ENCODE assay signal across 8 cellular contexts in the genomic region with DNA sequence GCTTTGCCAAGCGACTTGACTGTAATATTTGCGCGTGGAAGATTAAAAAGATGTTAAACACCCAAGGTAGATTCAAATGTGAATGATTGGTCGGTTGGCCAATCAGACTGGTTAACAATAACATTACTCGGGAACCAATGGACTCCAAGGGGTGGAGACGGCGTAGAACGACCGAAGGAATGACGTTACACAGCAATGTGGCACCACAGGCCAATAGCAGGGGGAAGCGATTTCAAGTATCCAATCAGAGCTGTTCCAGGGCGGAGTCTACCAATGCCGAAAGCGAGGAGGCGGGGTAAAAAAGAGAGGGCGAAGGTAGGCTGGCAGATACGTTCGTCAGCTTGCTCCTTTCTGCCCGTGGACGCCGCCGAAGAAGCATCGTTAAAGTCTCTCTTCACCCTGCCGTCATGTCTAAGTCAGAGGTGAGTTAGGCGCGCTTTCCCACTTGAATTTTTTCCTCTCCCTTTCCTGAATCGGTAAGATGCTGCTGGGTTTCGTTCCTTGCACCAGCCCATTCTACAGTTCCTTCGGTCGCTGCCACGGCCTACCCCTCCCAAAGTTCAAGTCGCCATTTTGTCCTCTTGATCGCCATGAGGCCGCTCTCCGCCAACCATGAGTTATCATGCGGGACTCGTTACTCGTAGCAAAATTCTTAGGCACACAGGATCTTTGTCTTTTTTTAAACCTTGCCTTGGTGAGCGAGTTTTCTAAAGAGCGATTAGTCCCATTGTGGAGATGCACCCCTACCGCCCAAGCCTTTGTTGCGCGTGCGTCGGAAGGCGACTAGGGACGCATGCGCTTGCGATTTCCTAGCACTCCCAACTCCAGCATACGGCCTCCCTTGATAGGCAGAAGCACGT. TPM values are rescaled to one million over a fixed set of nuclear protein-coding genes. Genes with fewer than 3 reads are reported as not detected.
A peak's percentile ranks its signal among the peaks of the same experiment; 100 is the strongest.
DNase-seq lines count a peak whose midpoint lies in the region; ATAC-seq, FAIRE-seq and TF ChIP-seq lines count a peak whose summit lies in the region.

A gene (plus strand): TSS at position 326 of the 860 bp plus-strand sequence. CDS start 82 bp downstream, at position 408.

- TF ChIP-seq CTCF in GM12864 (IDR thresholded peaks at IDR 0.05; ENCODE audit: low read depth, low read length, missing control alignments) = no peak
- no peak for TF ChIP-seq CTCF in SU-DHL-6 (IDR thresholded peaks at IDR 0.05; ENCODE audit: insufficient read depth, low read length, poor library complexity, severe bottlenecking)
- TF ChIP-seq CTCF in pancreas (IDR thresholded peaks at IDR 0.05) = no peak
- peak in 1 of 2 experiments; percentile 18 for TF ChIP-seq CTCF in tibial artery (IDR thresholded peaks at IDR 0.05)

- peaks cover 72% of the 10 kb centered on the region for H3K79me2 ChIP-seq in SU-DHL-6 (ENCODE audit: insufficient read depth, low read length)

- H3K4me1 ChIP-seq in pancreas (peaks cover 17 to 36% (median 23%) of the 10 kb centered on the region in 3 donors), tibial artery (peaks cover 0 to 65% (median 47%) of the 10 kb centered on the region in 4 donors)

- H3K27ac Mint-ChIP-seq in activated naive CD8-positive, alpha-beta T cell treated with anti-CD3 and anti-CD28 coated beads, Interleukin-2, amount 50 U/mL, for 24 hours = no peak within 1 kb of the TSS

- H3K27me3 ChIP-seq in SU-DHL-6 (ENCODE audit: low read length) (no peaks in the 10 kb centered on the region), pancreas (no peaks in the 10 kb centered on the region), tibial artery (no peaks in the 10 kb centered on the region)

- peaks cover 10% of the 10 kb centered on the region for H3K36me3 Mint-ChIP-seq in activated naive CD8-positive, alpha-beta T cell treated with anti-CD3 and anti-CD28 coated beads, Interleukin-2, amount 50 U/mL, for 24 hours (ENCODE audit: low read depth)

- H3K4me1 Mint-ChIP-seq in activated naive CD8-positive, alpha-beta T cell treated with anti-CD3 and anti-CD28 coated beads, Interleukin-2, amount 50 U/mL, for 24 hours = peaks cover 67% of the 10 kb centered on the region

- H3F3A ChIP-seq in SU-DHL-6 (ENCODE audit: insufficient read depth) = peaks cover 67% of the 10 kb centered on the region

- H3K4me3 ChIP-seq in GM12864 (ENCODE audit: low read depth, low read length) (peak within 1 kb of the TSS; percentile 98), SU-DHL-6 (ENCODE audit: insufficient read depth, low read length, poor library complexity, severe bottlenecking) (peak within 1 kb of the TSS; percentile 88), pancreas (peak within 1 kb of the TSS; percentile 54 to 78 (median 76)), tibial artery (peak within 1 kb of the TSS; percentile 60 to 71)

- H3K4me3 Mint-ChIP-seq in activated naive CD8-positive, alpha-beta T cell treated with anti-CD3 and anti-CD28 coated beads, Interleukin-2, amount 50 U/mL, for 24 hours = no peak within 1 kb of the TSS

- H2AFZ ChIP-seq in SU-DHL-6 (ENCODE audit: low read depth, low read length, severe bottlenecking) = peak within 1 kb of the TSS; percentile 29

- DNase-seq in GM12864 (ENCODE audit: low read depth) (peak; percentile 100), NCI-H128 (lab: John Stamatoyannopoulos, UW; ENCODE audit: unreplicated experiment) (peak; percentile 98), Right ventricle myocardium superior (peak; percentile 93), pancreas (peak; percentile 82 to 98 (median 96)), tibial artery (peak; percentile 98 to 99)
- DNase-seq in activated naive CD8-positive, alpha-beta T cell treated with anti-CD3 and anti-CD28 coated beads, Interleukin-2, amount 50 U/mL, for 24 hours = peak; percentile 91

- H3K9me2 ChIP-seq in SU-DHL-6 (replicated peaks; ENCODE audit: insufficient read depth, low read length) = no peaks in the 10 kb centered on the region

- no peaks in the 10 kb centered on the region for H3K27me3 Mint-ChIP-seq in activated naive CD8-positive, alpha-beta T cell treated with anti-CD3 and anti-CD28 coated beads, Interleukin-2, amount 50 U/mL, for 24 hours

- peak within 1 kb of the TSS; percentile 96 for H3K9ac ChIP-seq in SU-DHL-6 (ENCODE audit: low read length)

- H4K20me1 ChIP-seq in SU-DHL-6 (ENCODE audit: low read depth, low read length) = peaks cover 31% of the 10 kb centered on the region

- intact Hi-C loops in Right ventricle myocardium superior (cut with DNase I) = no loop called here
- intact Hi-C loops in pancreas (cut with DNase I) = no loop called here
- intact Hi-C loops in tibial artery (cut with DNase I; ENCODE audit: low total_unique reads) = loop anchor here (2.0 kb wide), 1 partner anchor 78 kb away; no protein-coding TSS in a partner anchor

- no peaks in the 10 kb centered on the region for H3K9me3 Mint-ChIP-seq in activated naive CD8-positive, alpha-beta T cell treated with anti-CD3 and anti-CD28 coated beads, Interleukin-2, amount 50 U/mL, for 24 hours

- ATAC-seq in HG02678 (IDR thresholded peaks at IDR 0.05; ENCODE audit: unreplicated experiment) (peak; percentile 86), Right ventricle myocardium superior (ENCODE audit: poor library complexity) (peak; percentile 90), pancreas (peak; percentile 82 to 93 (median 86))
- ATAC-seq in activated naive CD8-positive, alpha-beta T cell treated with anti-CD3 and anti-CD28 coated beads, Interleukin-2, amount 50 U/mL, for 24 hours = peak; percentile 87

- peak within 1 kb of the TSS; percentile 91 for H3K27ac ChIP-seq in SU-DHL-6 (ENCODE audit: low read depth, low read length)
- H3K27ac ChIP-seq in pancreas = peak within 1 kb of the TSS; percentile 95 to 96 (median 96)
- peak within 1 kb of the TSS; percentile 90 to 91 for H3K27ac ChIP-seq in tibial artery

- 0% methylated on average over 51 of the region's 51 CpGs for WGBS in pancreas, 2 donors

- H3K4me2 ChIP-seq in SU-DHL-6 (ENCODE audit: low read depth, low read length, poor library complexity, severe bottlenecking) = peak within 1 kb of the TSS; percentile 99

- no peaks in the 10 kb centered on the region for H3K9me3 ChIP-seq in SU-DHL-6 (ENCODE audit: insufficient read depth, low read length)
- no peaks in the 10 kb centered on the region for H3K9me3 ChIP-seq in pancreas
- no peaks in the 10 kb centered on the region for H3K9me3 ChIP-seq in tibial artery

- H3K36me3 ChIP-seq in SU-DHL-6 (ENCODE audit: low read length) (peaks cover 60% of the 10 kb centered on the region), pancreas (peaks cover 4 to 29% (median 12%) of the 10 kb centered on the region in 3 donors), tibial artery (peaks cover 33 to 37% (median 35%) of the 10 kb centered on the region in 3 donors)

- peak; percentile 90 for FAIRE-seq in pancreas (lab: Jason Lieb, UNC)

RNA-seq across cellular contexts. Expression of the gene that starts here (rescaled TPM):
- total RNA-seq in Right ventricle myocardium superior = 389 TPM
- 100 to 1,000 TPM; 266 to 784 (median 527) TPM for total RNA-seq in pancreas
- 100 to 1,000 TPM; 477 to 641 TPM for polyA plus RNA-seq in pancreas

Comparison
In these comparisons a context has a peak if more than half of its experiments do, and no peak if none do; other contexts are left out.
1. Peak in every context shown above with its lines: DNase-seq, ATAC-seq, H3K4me3 ChIP-seq and H3K27ac ChIP-seq.